ENCODE assay signal across 35 cellular contexts in the genomic region with DNA sequence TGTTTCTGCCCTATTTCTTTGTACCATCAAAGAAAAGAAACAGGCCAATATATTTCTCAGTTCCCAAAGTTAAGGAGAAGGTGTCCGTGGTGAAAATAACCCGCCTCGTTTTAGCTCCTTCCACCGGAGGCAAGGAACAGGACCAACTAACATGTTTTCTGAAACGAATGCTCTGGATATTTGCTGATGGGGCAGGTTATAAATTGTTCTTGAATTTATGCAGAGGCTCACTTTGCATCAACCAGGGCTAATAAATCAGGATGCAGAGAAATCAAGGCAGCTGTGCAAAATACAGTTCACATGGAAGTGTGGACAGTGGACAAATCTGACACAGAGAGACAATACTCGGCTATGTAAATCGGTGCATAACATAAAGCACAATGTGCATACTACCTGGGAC.
"Had no signal": no experiment of that assay in that cellular context is flagged by ENCODE, and none has a peak within 500 bp of the region (broad histone marks: within the 10 kb centered on the region; RNA-seq: fewer than 3 reads in every experiment).

No MANE protein-coding gene starts in this region.

- H3K27me3 ChIP-seq: MG63 had no signal

- H3K9me3 ChIP-seq: MG63 had no signal

- DNase-seq: Karpas-422, Kasumi-1, MG63, MM.1S, MV-4-11, NCI-H1048, NCI-H1092, NCI-H1092 treated with DMSO at 0.1 percent for 48 hours, NCI-H1105, NCI-H1105 treated with DMSO at 0.1 percent for 48 hours, NCI-H1417, NCI-H1417 treated with DMSO at 0.1 percent for 48 hours, NCI-H1436, NCI-H1436 treated with DMSO at 0.1 percent for 48 hours, NCI-H146, NCI-H1694, NCI-H1694 treated with DMSO at 0.1 percent for 48 hours, NCI-H187, NCI-H187 treated with DMSO at 0.1 percent for 48 hours, NCI-H1930, NCI-H2029, NCI-H2029 treated with DMSO at 0.1 percent for 48 hours, NCI-H2081, NCI-H2081 treated with DMSO at 0.1 percent for 48 hours, NCI-H2107, NCI-H2171, NCI-H2171 treated with DMSO at 0.1 percent for 48 hours, NCI-H2227 treated with DMSO at 0.1 percent for 48 hours, NCI-H226, NCI-H345, NCI-H446, NCI-H446 treated with DMSO at 0.1 percent for 48 hours, NCI-H510A, NCI-H510A treated with DMSO at 0.1 percent for 48 hours, NCI-H524 had no signal

- H3K4me3 ChIP-seq: MG63 had no signal

- H3K36me3 ChIP-seq: MG63 had no signal
